Comparison of ENCODE assay signal across 3 cellular contexts in the genomic region with DNA sequence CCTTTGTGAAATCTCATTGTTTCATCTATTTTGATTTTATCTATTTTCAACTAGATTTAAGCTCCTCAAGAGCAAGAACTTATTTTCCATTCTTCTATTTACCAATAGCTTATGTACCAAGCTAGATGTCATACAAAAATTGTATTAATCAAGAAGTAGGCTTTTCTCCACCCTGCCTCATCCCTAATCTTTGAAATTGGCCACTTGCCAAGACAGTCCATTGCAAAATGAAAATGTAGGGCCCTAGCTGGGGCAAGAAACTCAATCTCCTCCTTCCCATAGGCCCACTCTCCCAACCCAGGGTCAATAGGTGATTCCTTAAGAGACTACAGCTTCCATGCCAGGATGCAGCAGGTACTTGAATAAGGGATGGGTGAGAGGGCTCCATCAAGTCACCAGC.
TF ChIP-seq lines count a peak whose summit lies in the region.

No MANE protein-coding gene starts in this region.

TF ChIP-seq in A549, 52 proteins besides CTCF, POLR2A, EP300 and RAD21:
- TF ChIP-seq, protein P1, sequence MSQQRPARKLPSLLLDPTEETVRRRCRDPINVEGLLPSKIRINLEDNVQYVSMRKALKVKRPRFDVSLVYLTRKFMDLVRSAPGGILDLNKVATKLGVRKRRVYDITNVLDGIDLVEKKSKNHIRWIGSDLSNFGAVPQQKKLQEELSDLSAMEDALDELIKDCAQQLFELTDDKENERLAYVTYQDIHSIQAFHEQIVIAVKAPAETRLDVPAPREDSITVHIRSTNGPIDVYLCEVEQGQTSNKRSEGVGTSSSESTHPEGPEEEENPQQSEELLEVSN (IDR thresholded peaks at IDR 0.05; ENCODE audit: borderline replicate concordance, low read depth): no peak
- no peak for TF ChIP-seq NPAS2 (CRISPR knock-in tag; IDR thresholded peaks at IDR 0.05; ENCODE audit: borderline replicate concordance)
- TF ChIP-seq RNF2 (IDR thresholded peaks at IDR 0.05; ENCODE audit: borderline replicate concordance, low read depth): no peak
- no peak for TF ChIP-seq JUNB (IDR thresholded peaks at IDR 0.05)
- no peak for TF ChIP-seq MYC (IDR thresholded peaks at IDR 0.05; ENCODE audit: borderline replicate concordance, low read length)
- no peak for TF ChIP-seq CEBPB (IDR thresholded peaks at IDR 0.05)
- no peak for TF ChIP-seq NR3C1 (IDR thresholded peaks at IDR 0.05)
- TF ChIP-seq, protein P2, sequence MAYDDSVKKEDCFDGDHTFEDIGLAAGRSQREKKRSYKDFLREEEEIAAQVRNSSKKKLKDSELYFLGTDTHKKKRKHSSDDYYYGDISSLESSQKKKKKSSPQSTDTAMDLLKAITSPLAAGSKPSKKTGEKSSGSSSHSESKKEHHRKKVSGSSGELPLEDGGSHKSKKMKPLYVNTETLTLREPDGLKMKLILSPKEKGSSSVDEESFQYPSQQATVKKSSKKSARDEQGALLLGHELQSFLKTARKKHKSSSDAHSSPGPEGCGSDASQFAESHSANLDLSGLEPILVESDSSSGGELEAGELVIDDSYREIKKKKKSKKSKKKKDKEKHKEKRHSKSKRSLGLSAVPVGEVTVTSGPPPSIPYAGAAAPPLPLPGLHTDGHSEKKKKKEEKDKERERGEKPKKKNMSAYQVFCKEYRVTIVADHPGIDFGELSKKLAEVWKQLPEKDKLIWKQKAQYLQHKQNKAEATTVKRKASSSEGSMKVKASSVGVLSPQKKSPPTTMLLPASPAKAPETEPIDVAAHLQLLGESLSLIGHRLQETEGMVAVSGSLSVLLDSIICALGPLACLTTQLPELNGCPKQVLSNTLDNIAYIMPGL (CRISPR knock-in tag; IDR thresholded peaks at IDR 0.05; ENCODE audit: borderline replicate concordance): no peak
- TF ChIP-seq MAFK (IDR thresholded peaks at IDR 0.05; ENCODE audit: partially characterized antibody): no peak
- no peak for TF ChIP-seq HEYL (CRISPR knock-in tag; IDR thresholded peaks at IDR 0.05)
- TF ChIP-seq RCOR1 (IDR thresholded peaks at IDR 0.05; ENCODE audit: low read depth, low read length): no peak
- no peak for TF ChIP-seq HOXB13 (CRISPR knock-in tag; IDR thresholded peaks at IDR 0.05; ENCODE audit: low read depth)

TF ChIP-seq in Ishikawa, 13 proteins besides CTCF, POLR2A, EP300 and RAD21:
- no peak for TF ChIP-seq EGR1 (IDR thresholded peaks at IDR 0.05)
- TF ChIP-seq NFIC (IDR thresholded peaks at IDR 0.05): peak; percentile 30; the same call in 1 of the 2 replicates

TF ChIP-seq in K562, 482 proteins besides CTCF, POLR2A, EP300 and RAD21:
- TF ChIP-seq SMAD1 (IDR thresholded peaks at IDR 0.05; ENCODE audit: low read depth, low read length, partially characterized antibody): peak; percentile 46
- TF ChIP-seq WHSC1 (IDR thresholded peaks at IDR 0.05; ENCODE audit: low read length): no peak
- TF ChIP-seq NFIC (IDR thresholded peaks at IDR 0.05): peak; percentile 98
- peak; percentile 89 for TF ChIP-seq NFIX (CRISPR knock-in tag; IDR thresholded peaks at IDR 0.05; ENCODE audit: low read depth)
